Comparison of ENCODE assay signal across 8 cellular contexts in the genomic region with DNA sequence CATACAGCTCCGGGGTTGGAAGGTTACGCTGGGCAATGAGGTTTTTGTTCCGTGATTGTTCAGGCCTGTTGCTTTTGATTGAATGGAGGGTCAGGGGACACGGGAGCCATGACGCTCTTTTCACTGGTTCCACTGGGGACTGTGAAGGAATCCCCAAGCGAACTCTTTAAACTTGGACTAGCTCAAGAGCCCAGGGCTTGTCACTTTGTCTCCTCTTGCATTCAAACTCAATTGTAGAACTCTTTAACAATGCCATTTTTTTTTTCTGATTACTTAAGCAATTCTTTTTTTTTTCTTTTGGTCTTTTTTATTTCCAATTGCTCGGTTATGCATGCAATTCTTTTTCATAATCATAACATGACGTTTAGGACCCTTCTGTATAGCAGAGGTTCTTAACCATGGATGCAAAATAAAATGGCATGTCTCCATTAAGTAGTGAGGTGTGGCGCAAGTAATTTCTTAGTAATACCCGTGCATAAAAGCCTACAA. TPM values are rescaled to one million over a fixed set of nuclear protein-coding genes. Genes with fewer than 3 reads are reported as not detected.
A peak's percentile ranks its signal among the peaks of the same experiment; 100 is the strongest.
DNase-seq lines count a peak whose midpoint lies in the region; ATAC-seq, FAIRE-seq and TF ChIP-seq lines count a peak whose summit lies in the region.

No MANE protein-coding gene starts in this region.

- peak overlapping the region; percentile 64 for H3K4me2 ChIP-seq in OCI-LY1 (ENCODE audit: low read length)

- peaks cover 6% of the 10 kb centered on the region; the same call in 1 of the 2 replicates for H3K27me3 ChIP-seq in OCI-LY1 (ENCODE audit: insufficient read depth, low read length)
- no peaks in the 10 kb centered on the region for H3K27me3 ChIP-seq in endodermal cell (ENCODE audit: control insufficient read depth, insufficient read depth, low read length, poor library complexity, severe bottlenecking)
- H3K27me3 ChIP-seq in pancreas: no peaks in the 10 kb centered on the region

- H3K4me3 ChIP-seq in OCI-LY1 (ENCODE audit: low read depth, low read length, poor library complexity, severe bottlenecking) (peak overlapping the region; percentile 52), endodermal cell (ENCODE audit: low read length) (peak overlapping the region; percentile 76), pancreas (peak overlapping the region; percentile 39 to 56 (median 44))

- H3K9me3 ChIP-seq in OCI-LY1 (ENCODE audit: low read length) (no peaks in the 10 kb centered on the region), endodermal cell (ENCODE audit: control insufficient read depth, low read length) (no peaks in the 10 kb centered on the region), pancreas (no peaks in the 10 kb centered on the region)

- H3K4me1 Mint-ChIP-seq in endodermal cell: peaks cover 16% of the 10 kb centered on the region

- H3K27ac ChIP-seq in OCI-LY1 (ENCODE audit: low read depth, low read length, poor library complexity, severe bottlenecking) (no peak overlapping the region), endodermal cell (ENCODE audit: low read depth, low read length) (peak overlapping the region; percentile 66), pancreas (peak overlapping the region; percentile 61 to 85 (median 76))

- H3K9me3 Mint-ChIP-seq in endodermal cell: no peaks in the 10 kb centered on the region

- H3K4me1 ChIP-seq in OCI-LY1 (ENCODE audit: insufficient read depth, low read length, severe bottlenecking) (peaks cover 19% of the 10 kb centered on the region), endodermal cell (ENCODE audit: control insufficient read depth, insufficient read depth, low read length) (no peaks in the 10 kb centered on the region), pancreas (peaks cover 5 to 7% (median 6%) of the 10 kb centered on the region in 3 donors)

- peak overlapping the region; percentile 74 for H3K4me3 Mint-ChIP-seq in endodermal cell

- no peak overlapping the region for H2AFZ ChIP-seq in OCI-LY1 (ENCODE audit: low read length)

- H4K20me1 ChIP-seq in OCI-LY1 (ENCODE audit: insufficient read depth, low read length): no peaks in the 10 kb centered on the region

- intact Hi-C loops in pancreas (cut with DNase I): loop anchor here in 1 of 3 donors (10.0 kb wide), 1 partner anchor 83 kb away; no protein-coding TSS in a partner anchor

- H3K9ac ChIP-seq in OCI-LY1 (ENCODE audit: low read length) (peak overlapping the region; percentile 19; the same call in 1 of the 2 replicates), endodermal cell (ENCODE audit: extremely low read depth, low read length, poor library complexity, severe bottlenecking) (peak overlapping the region; percentile 81)

- H3K27ac Mint-ChIP-seq in endodermal cell: peak overlapping the region; percentile 97

- DNase-seq in GF-D8 (lab: John Stamatoyannopoulos, UW): peak; percentile 45
- no peak for DNase-seq in endodermal cell
- no peak for DNase-seq in pancreas
- no peak for DNase-seq in 8988T
- DNase-seq in activated CD4-positive, alpha-beta T cell treated with anti-CD3 and anti-CD28 coated beads, Interleukin-2, amount 50 U/mL, for 1 hour: no peak

- no peak for ATAC-seq in pancreas
- no peak for ATAC-seq in HG03565 (IDR thresholded peaks at IDR 0.05; ENCODE audit: unreplicated experiment)
- ATAC-seq in HG02852 (IDR thresholded peaks at IDR 0.05; ENCODE audit: unreplicated experiment): no peak

- FAIRE-seq in pancreas (lab: Jason Lieb, UNC): no peak

- WGBS in endodermal cell (ENCODE audit: insufficient coverage in 1 of 2, insufficient read length in 1 of 2), 2 experiments: 23 to 31% methylated on average over 8 to 10 of the region's 10 CpGs
- WGBS in pancreas, 2 donors: 35 to 39% methylated on average over 10 of the region's 10 CpGs

- H3F3A ChIP-seq in OCI-LY1 (ENCODE audit: insufficient read depth, low read length): no peaks in the 10 kb centered on the region

- peaks cover 9% of the 10 kb centered on the region for H3K27me3 Mint-ChIP-seq in endodermal cell (ENCODE audit: insufficient read depth)

- no peaks in the 10 kb centered on the region for H3K79me2 ChIP-seq in OCI-LY1 (ENCODE audit: insufficient read depth, low read length)

- H3K36me3 ChIP-seq in OCI-LY1 (ENCODE audit: insufficient read depth, low read length) (no peaks in the 10 kb centered on the region), endodermal cell (ENCODE audit: control insufficient read depth, insufficient read depth, low read length) (no peaks in the 10 kb centered on the region), pancreas (no peaks in the 10 kb centered on the region)

- no peaks in the 10 kb centered on the region for H3K9me2 ChIP-seq in OCI-LY1 (ENCODE audit: low read depth, low read length)

- no peaks in the 10 kb centered on the region for H3K36me3 Mint-ChIP-seq in endodermal cell (ENCODE audit: low read depth)

- TF ChIP-seq CTCF in OCI-LY1 (IDR thresholded peaks at IDR 0.05; ENCODE audit: low read length) (no peak), endodermal cell (conservative IDR thresholded peaks at IDR 0.05) (no peak), pancreas (IDR thresholded peaks at IDR 0.05) (no peak)

RNA-seq across cellular contexts. Expression of gene BFSP1, which starts 0.4 kb away (rescaled TPM):
- total RNA-seq in endodermal cell: 10 to 100 TPM in 1 of 2 donors, 1 to 10 TPM in 1; 9.4 to 12.0 TPM
- polyA plus RNA-seq in endodermal cell (2013, experiment 1 of 2): 1.3 TPM
- 1.4 TPM for polyA plus RNA-seq in endodermal cell (2013, experiment 2 of 2)
- total RNA-seq in pancreas: 1 to 10 TPM in 4 of 6 donors, under 1 TPM in 2; 0.81 to 1.8 (median 1.4) TPM
- 1 to 10 TPM; 1.0 to 2.0 TPM for polyA plus RNA-seq in pancreas

RNA-seq across cellular contexts. Expression of gene DSTN, which starts 38.3 kb away (rescaled TPM):
- total RNA-seq in endodermal cell (100 to 1,000 TPM; 196 to 204 TPM), pancreas (100 to 1,000 TPM; 172 to 192 (median 182) TPM)
- polyA plus RNA-seq in endodermal cell (2013, experiment 1 of 2): 192 TPM
- polyA plus RNA-seq in endodermal cell (2013, experiment 2 of 2): 208 TPM
- 100 to 1,000 TPM; 138 to 242 TPM for polyA plus RNA-seq in pancreas
